Comparison of ENCODE assay signal across 11 cellular contexts in the genomic region with DNA sequence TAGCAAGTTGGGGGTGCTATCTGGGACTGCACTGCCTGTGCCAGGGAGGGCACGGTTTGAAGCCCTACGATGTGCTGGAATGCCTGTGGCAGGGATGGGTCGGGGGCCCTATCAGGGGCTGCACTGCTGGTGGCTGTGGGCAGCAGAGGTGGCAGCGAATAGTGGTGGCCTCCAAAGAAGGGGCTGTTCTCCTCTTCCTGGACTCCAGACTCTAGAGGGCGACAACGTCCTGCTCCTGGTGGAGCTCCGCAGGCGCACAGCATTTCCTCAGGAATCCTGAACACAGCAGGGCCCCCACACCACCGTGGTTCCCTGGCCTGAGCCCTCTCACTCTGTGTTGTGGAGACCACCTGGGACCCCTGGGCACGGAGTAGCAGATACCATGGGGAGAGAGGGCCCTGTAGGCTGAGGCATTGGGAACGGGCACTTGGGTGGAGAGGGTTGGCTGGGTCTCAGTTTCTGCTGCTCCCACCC.
DNase-seq lines count a peak whose midpoint lies in the region; ATAC-seq and TF ChIP-seq lines count a peak whose summit lies in the region.
"Had no signal": no experiment of that assay in that cellular context is flagged by ENCODE, and none has a peak within 500 bp of the region (broad histone marks: within the 10 kb centered on the region; RNA-seq: fewer than 3 reads in every experiment).

No MANE protein-coding gene starts in this region.

- no peaks in the 10 kb centered on the region for H4K20me1 ChIP-seq in mammary epithelial cell (ENCODE audit: insufficient read depth, low read length)

- H3K36me3 Mint-ChIP-seq in MCF 10A (ENCODE audit: insufficient read depth, unreplicated experiment): no peaks in the 10 kb centered on the region

- H3K27me3 Mint-ChIP-seq in MCF 10A (ENCODE audit: insufficient read depth, unreplicated experiment): peaks cover 21% of the 10 kb centered on the region

- H3K27me3 ChIP-seq in mammary epithelial cell (ENCODE audit: insufficient read depth, low read length) (no peaks in the 10 kb centered on the region), heart right ventricle (no peaks in the 10 kb centered on the region), upper lobe of left lung (no peaks in the 10 kb centered on the region)

- in situ Hi-C loops in mammary epithelial cell (cut with MboI; ENCODE audit: low sequenced_read_pairs in 2 of 2): no loop called here

- POLR2A ChIA-PET in MCF 10A (lab: Yijun Ruan, JAX): no interaction called here

- intact Hi-C loops in MCF 10A (cut with micrococcal nuclease): loop anchor here (5.0 kb wide), 1 partner anchor 157 kb away; no protein-coding TSS in a partner anchor
- intact Hi-C loops in mammary epithelial cell (cut with micrococcal nuclease): loop anchor here (1.0 to 5.0 kb wide), 2 partner anchors 156 to 172 kb away; a partner anchor contains a TSS
- intact Hi-C loops in heart right ventricle (cut with DNase I): loop anchor here in 5 of 10 donors (5.0 to 10.0 kb wide), 2 partner anchors 42 to 149 kb away; no protein-coding TSS in a partner anchor

- H3K9me3 Mint-ChIP-seq in MCF 10A (ENCODE audit: unreplicated experiment): peaks cover 8% of the 10 kb centered on the region

- no peak overlapping the region for H2AFZ ChIP-seq in mammary epithelial cell (ENCODE audit: low read depth, low read length)

- no peak overlapping the region for H3K9ac ChIP-seq in mammary epithelial cell (ENCODE audit: insufficient read depth, low read length)

- no peaks in the 10 kb centered on the region for H3K36me3 ChIP-seq in mammary epithelial cell (ENCODE audit: insufficient read depth, low read length)
- H3K36me3 ChIP-seq in heart right ventricle: no peaks in the 10 kb centered on the region
- no peaks in the 10 kb centered on the region for H3K36me3 ChIP-seq in upper lobe of left lung

- TF ChIP-seq CTCF in MCF 10A (IDR thresholded peaks at IDR 0.05; ENCODE audit: unreplicated experiment) (peak; percentile 21), mammary epithelial cell (conservative IDR thresholded peaks at IDR 0.05 in 1 of 2, IDR thresholded peaks at IDR 0.05 in 1 of 2; ENCODE audit: extremely low read depth in 1 of 2, insufficient read depth in 1 of 2, low read depth in 1 of 2, low read length in 2 of 2) (peak in 1 of 2 donors; percentile 48), heart right ventricle (IDR thresholded peaks at IDR 0.05) (peak in 7 of 9 donors; percentile 13 to 39 (median 27)), upper lobe of left lung (IDR thresholded peaks at IDR 0.05) (peak in 4 of 6 experiments; percentile 28 to 60 (median 38))

- H3K27ac ChIP-seq in mammary epithelial cell (ENCODE audit: insufficient read depth, low read depth, low read length): no peak overlapping the region
- H3K27ac ChIP-seq in heart right ventricle: no peak overlapping the region
- no peak overlapping the region for H3K27ac ChIP-seq in upper lobe of left lung

- TF ChIP-seq EP300 in upper lobe of left lung (IDR thresholded peaks at IDR 0.05): no peak

- no peak overlapping the region for H3K4me2 ChIP-seq in mammary epithelial cell (ENCODE audit: insufficient read depth, low read depth, low read length)

- H3K79me2 ChIP-seq in mammary epithelial cell (ENCODE audit: insufficient read depth, low read length): no peaks in the 10 kb centered on the region

- H3K4me3 ChIP-seq in mammary epithelial cell (replicated peaks in 1 of 3; ENCODE audit: insufficient read depth in 1 of 3, low read depth in 2 of 3, low read length in 3 of 3) (no peak overlapping the region), heart right ventricle (no peak overlapping the region), upper lobe of left lung (no peak overlapping the region)

- no TSS peak for BruUV-seq in MCF 10A (replicated peaks; lab: Mats Ljungman, UMichigan)
- no TSS peak for BruUV-seq in mammary epithelial cell (replicated peaks; lab: Mats Ljungman, UMichigan)

- H3K4me1 ChIP-seq in mammary epithelial cell (ENCODE audit: insufficient read depth, low read length) (no peaks in the 10 kb centered on the region), heart right ventricle (no peaks in the 10 kb centered on the region), upper lobe of left lung (no peaks in the 10 kb centered on the region)

- H3K9me3 ChIP-seq in mammary epithelial cell (replicated peaks; ENCODE audit: insufficient read depth, low read length) (no peaks in the 10 kb centered on the region), heart right ventricle (peaks cover 0 to 21% (median 0%) of the 10 kb centered on the region in 11 donors), upper lobe of left lung (no peaks in the 10 kb centered on the region)

- peak; percentile 42 for DNase-seq in MCF 10A (ENCODE audit: unreplicated experiment)
- DNase-seq in mammary epithelial cell: no peak
- DNase-seq in RPMI8226: peak; percentile 44
- no peak for DNase-seq in heart right ventricle
- no peak for DNase-seq in upper lobe of left lung
- no peak for DNase-seq in NCI-H446 treated with DMSO at 0.1 percent for 48 hours (lab: John Stamatoyannopoulos, UW)
- DNase-seq in UCSD-AML1 (lab: John Stamatoyannopoulos, UW; ENCODE audit: unreplicated experiment): no peak
- DNase-seq: activated CD4-positive, alpha-beta T cell treated with anti-CD3 and anti-CD28 coated beads for 1 hour; NCI-H1417 had no signal

- dilution Hi-C loops in mammary epithelial cell (cut with HindIII; ENCODE audit: low sequenced_read_pairs): no loop called here

- no peak overlapping the region for H3K27ac Mint-ChIP-seq in MCF 10A (ENCODE audit: low read depth, unreplicated experiment)

- CTCF ChIA-PET in MCF 10A (lab: Yijun Ruan, JAX): interaction anchor here (0.8 kb wide), 1 partner anchor 9 kb away, joined by 3 read pairs; no protein-coding TSS in a partner anchor
- CTCF ChIA-PET in mammary epithelial cell (lab: Charles Lee; ENCODE audit: low non-redundant PET): interaction anchor here (0.6 kb wide), 1 partner anchor 152 kb away, joined by 3 read pairs; no protein-coding TSS in a partner anchor

- WGBS in mammary epithelial cell (ENCODE audit: low coverage, missing lambda C conversion rate): 64% methylated on average over 5 of the region's 11 CpGs
- 89 to 92% methylated on average over 11 of the region's 11 CpGs for WGBS in heart right ventricle, 2 donors
- 78 to 91% methylated on average over 6 to 11 of the region's 11 CpGs for WGBS in upper lobe of left lung, 2 donors

- ATAC-seq in heart right ventricle (peak in 6 of 8 donors; percentile 29 to 64 (median 44)), upper lobe of left lung (ENCODE audit: low FRiP score in 2 of 2) (peak; percentile 36 to 65), GM21737 (IDR thresholded peaks at IDR 0.05; ENCODE audit: unreplicated experiment) (no peak)

- no peak overlapping the region for H3K4me3 Mint-ChIP-seq in MCF 10A (ENCODE audit: unreplicated experiment)
- H3K4me3 Mint-ChIP-seq: nephron had no signal

- H3K4me1 Mint-ChIP-seq in MCF 10A (ENCODE audit: insufficient read depth, unreplicated experiment): no peaks in the 10 kb centered on the region

- no peak for TF ChIP-seq POLR2A in upper lobe of left lung (IDR thresholded peaks at IDR 0.05)

Comparison
In these comparisons a context has a peak if more than half of its experiments do, and no peak if none do; other contexts are left out.
1. DNase-seq: peak in MCF 10A (single experiment) and RPMI8226 (single experiment); none in mammary epithelial cell (single experiment), heart right ventricle (0 of 2), upper lobe of left lung (0 of 2), NCI-H446 treated with DMSO at 0.1 percent for 48 hours (single experiment) and UCSD-AML1 (single experiment).